ENCODE assay signal across 20 cellular contexts in genomic region chr5:76850543-76851140, GRCh38. TPM values are rescaled to one million over a fixed set of nuclear protein-coding genes. Genes with fewer than 3 reads are reported as not detected.
DNase-seq lines count a peak whose midpoint lies in the region; ATAC-seq, FAIRE-seq and TF ChIP-seq lines count a peak whose summit lies in the region.
"Had no signal": no experiment of that assay in that cellular context is flagged by ENCODE, and none has a peak within 500 bp of the region (broad histone marks: within the 10 kb centered on the region; RNA-seq: fewer than 3 reads in every experiment).

No MANE protein-coding gene starts in this region.

- H2AFZ ChIP-seq in K562 (ENCODE audit: low read depth, low read length): peak overlapping the region; percentile 91; the same call in 1 of the 2 replicates
- H2AFZ ChIP-seq in osteoblast (ENCODE audit: low read length): peak overlapping the region; percentile 29
- H2AFZ ChIP-seq: parathyroid adenoma had no signal

- H3K4me3 ChIP-seq in DOHH2 (ENCODE audit: low read length): 0 out of 2 replicates have a peak overlapping the region, but pooled peaks have one; percentile 41
- no peak overlapping the region for H3K4me3 ChIP-seq in K562
- H3K4me3 ChIP-seq in osteoblast (ENCODE audit: insufficient read depth, low read length): no peak overlapping the region
- H3K4me3 ChIP-seq in ovary: no peak overlapping the region
- H3K4me3 ChIP-seq: ascending aorta, esophagus squamous epithelium, mucosa of descending colon had no signal

- no peak for TF ChIP-seq POLR2A in K562 (conservative IDR thresholded peaks at IDR 0.05)
- no peak for TF ChIP-seq POLR2A in ovary (IDR thresholded peaks at IDR 0.05)

- in situ Hi-C loops in K562 (cut with MboI): no loop called here

- intact Hi-C loops in activated naive CD4-positive, alpha-beta T cell treated with anti-CD3 and anti-CD28 coated beads for 36 hours (cut with micrococcal nuclease): loop anchor here (2.0 to 5.0 kb wide), 2 partner anchors 32 to 133 kb away; partner anchors contain the start of genes F2R and F2RL1
- intact Hi-C loops in K562 (cut with micrococcal nuclease) (no loop called here), ovary (cut with DNase I) (no loop called here)

- H3K4me1 ChIP-seq in DOHH2 (ENCODE audit: control insufficient read depth, low read length): peaks cover 55% of the 10 kb centered on the region
- peaks cover 20 to 25% of the 10 kb centered on the region in 2 experiments for H3K4me1 ChIP-seq in K562 (replicated peaks in 1 of 2; ENCODE audit: control insufficient read depth in 2 of 2, insufficient read depth in 2 of 2, low read length in 2 of 2)
- peaks cover 3% of the 10 kb centered on the region for H3K4me1 ChIP-seq in osteoblast (ENCODE audit: insufficient read depth, low read length)
- no peaks in the 10 kb centered on the region for H3K4me1 ChIP-seq in ovary (ENCODE audit: insufficient read depth)
- H3K4me1 ChIP-seq: ascending aorta, parathyroid adenoma had no signal

- peaks cover 7% of the 10 kb centered on the region for H3K36me3 ChIP-seq in DOHH2 (ENCODE audit: control insufficient read depth, low read length)
- H3K36me3 ChIP-seq in K562 (ENCODE audit: control insufficient read depth, insufficient read depth, low read length): no peaks in the 10 kb centered on the region
- no peaks in the 10 kb centered on the region for H3K36me3 ChIP-seq in osteoblast (ENCODE audit: insufficient read depth, low read length)
- H3K36me3 ChIP-seq in ovary: no peaks in the 10 kb centered on the region
- H3K36me3 ChIP-seq: ascending aorta, esophagus squamous epithelium, heart right ventricle had no signal

- peaks cover 5% of the 10 kb centered on the region for H3K36me3 Mint-ChIP-seq in activated naive CD4-positive, alpha-beta T cell treated with anti-CD3 and anti-CD28 coated beads for 36 hours (ENCODE audit: low read depth)

- TF ChIP-seq CTCF in DOHH2 (IDR thresholded peaks at IDR 0.05; ENCODE audit: low read depth, low read length, poor library complexity, severe bottlenecking) (no peak), K562 (IDR thresholded peaks at IDR 0.05 in 2 of 3, conservative IDR thresholded peaks at IDR 0.05 in 1 of 3; ENCODE audit: insufficient read depth in 2 of 3, low read depth in 1 of 3, low read length in 3 of 3) (no peak), osteoblast (IDR thresholded peaks at IDR 0.05; ENCODE audit: extremely low read depth, low read depth, low read length) (no peak), ovary (IDR thresholded peaks at IDR 0.05) (no peak)

- H3K79me2 ChIP-seq in DOHH2 (ENCODE audit: control insufficient read depth, low read length) (no peaks in the 10 kb centered on the region), K562 (ENCODE audit: control insufficient read depth, insufficient read depth, low read length) (no peaks in the 10 kb centered on the region), osteoblast (ENCODE audit: insufficient read depth, low read length) (no peaks in the 10 kb centered on the region)
- H3K79me2 ChIP-seq: parathyroid adenoma had no signal

- no TSS peak for BruUV-seq in K562 (replicated peaks; lab: Mats Ljungman, UMichigan)

- H3K27me3 ChIP-seq in DOHH2 (ENCODE audit: control insufficient read depth, low read length) (no peaks in the 10 kb centered on the region), K562 (ENCODE audit: control insufficient read depth in 2 of 2, insufficient read depth in 2 of 2, low read length in 2 of 2) (no peaks in the 10 kb centered on the region), osteoblast (ENCODE audit: insufficient read depth, low read length) (no peaks in the 10 kb centered on the region), ovary (no peaks in the 10 kb centered on the region)
- H3K27me3 ChIP-seq: ascending aorta had no signal

- ATAC-seq in K562: peak; percentile 12; the same call in 2 of the 3 replicates

- H4K20me1 ChIP-seq in DOHH2 (ENCODE audit: control insufficient read depth, insufficient read depth, low read depth, low read length): no peaks in the 10 kb centered on the region
- H4K20me1 ChIP-seq in K562 (replicated peaks; ENCODE audit: control insufficient read depth, insufficient read depth, low read length): no peaks in the 10 kb centered on the region
- H4K20me1 ChIP-seq in osteoblast (ENCODE audit: insufficient read depth, low read length): no peaks in the 10 kb centered on the region

- H3K9me3 ChIP-seq in DOHH2 (ENCODE audit: control insufficient read depth, insufficient read depth, low read length) (peaks cover 9% of the 10 kb centered on the region; the same call in 1 of the 2 replicates), K562 (replicated peaks; ENCODE audit: control insufficient read depth, insufficient read depth, low read depth, low read length) (no peaks in the 10 kb centered on the region; the same call in 1 of the 2 replicates), osteoblast (ENCODE audit: low read depth, low read length) (no peaks in the 10 kb centered on the region), ovary (no peaks in the 10 kb centered on the region)
- H3K9me3 ChIP-seq: ascending aorta, esophagus squamous epithelium, heart right ventricle, mucosa of descending colon had no signal

- no peak overlapping the region for H3K27ac Mint-ChIP-seq in activated naive CD4-positive, alpha-beta T cell treated with anti-CD3 and anti-CD28 coated beads for 36 hours
- H3K27ac Mint-ChIP-seq: activated B cell treated with CpG ODN at 0.5 μM for 24 hours, H9 had no signal

- no peaks in the 10 kb centered on the region for H3F3A ChIP-seq in DOHH2 (ENCODE audit: control insufficient read depth, insufficient read depth)

- H3K27ac ChIP-seq in DOHH2 (ENCODE audit: low read depth, low read length) (no peak overlapping the region), K562 (ENCODE audit: extremely low read depth, low read depth, low read length) (peak overlapping the region; percentile 69), osteoblast (ENCODE audit: low read depth, low read length) (no peak overlapping the region), ovary (no peak overlapping the region)
- H3K27ac ChIP-seq: ascending aorta, parathyroid adenoma had no signal

- no peak for TF ChIP-seq EP300 in K562 (IDR thresholded peaks at IDR 0.05; ENCODE audit: low read length)
- TF ChIP-seq EP300 in ovary (IDR thresholded peaks at IDR 0.05): no peak

- peaks cover 2% of the 10 kb centered on the region for H3K9me3 Mint-ChIP-seq in activated naive CD4-positive, alpha-beta T cell treated with anti-CD3 and anti-CD28 coated beads for 36 hours
- H3K9me3 Mint-ChIP-seq: activated B cell treated with CpG ODN at 0.5 μM for 24 hours had no signal

- no peak for FAIRE-seq in K562 (lab: Jason Lieb, UNC)
- FAIRE-seq: keratinocyte, urothelium cell line had no signal

- no peaks in the 10 kb centered on the region for H3K9me2 ChIP-seq in DOHH2 (replicated peaks; ENCODE audit: control insufficient read depth, low read length)

- peak overlapping the region; percentile 15 for H3K4me3 Mint-ChIP-seq in activated naive CD4-positive, alpha-beta T cell treated with anti-CD3 and anti-CD28 coated beads for 36 hours
- H3K4me3 Mint-ChIP-seq: activated B cell treated with CpG ODN at 0.5 μM for 24 hours, H9 had no signal

- 0 out of 2 replicates have a peak overlapping the region, but pooled peaks have one; percentile 59 for H3K4me2 ChIP-seq in DOHH2 (ENCODE audit: low read length)
- peak overlapping the region; percentile 69 for H3K4me2 ChIP-seq in K562 (ENCODE audit: insufficient read depth, low read length)
- H3K4me2 ChIP-seq in osteoblast (ENCODE audit: insufficient read depth, low read length): no peak overlapping the region

- CTCF ChIA-PET in activated naive CD4-positive, alpha-beta T cell treated with anti-CD3 and anti-CD28 coated beads for 36 hours (lab: Charles Lee): no interaction called here
- CTCF ChIA-PET in K562 (lab: Yijun Ruan, JAX; ENCODE audit: low intra/inter-chr PET ratio): no interaction called here

- peak overlapping the region in 1 of 2 experiments; percentile 22; a peak in 1 of 4 replicates for H3K9ac ChIP-seq in K562 (ENCODE audit: insufficient read depth in 1 of 2, low read depth in 2 of 2, low read length in 2 of 2)
- H3K9ac ChIP-seq: parathyroid adenoma had no signal

- DNase-seq in activated naive CD4-positive, alpha-beta T cell treated with anti-CD3 and anti-CD28 coated beads for 36 hours: no peak
- DNase-seq in activated naive CD4-positive, alpha-beta T cell treated with Interleukin-2 at 50 U/mL for 16 hours: no peak
- DNase-seq in K562 (ENCODE audit: extremely low read depth in 1 of 4, low spot score in 3 of 4): no peak
- DNase-seq in osteoblast (ENCODE audit: insufficient read length, low spot score, missing footprints): peak; percentile 50
- DNase-seq in GM19240 (ENCODE audit: insufficient read length, low spot score): no peak
- no peak for DNase-seq in ovary
- DNase-seq in amniotic stem cell (lab: John Stamatoyannopoulos, UW): no peak
- DNase-seq: activated B cell treated with CpG ODN at 0.5 μM for 24 hours, dermis blood vessel endothelial cell, esophagus squamous epithelium, H9, heart right ventricle, mucosa of descending colon, NCI-H82 had no signal

- H3K4me1 Mint-ChIP-seq in activated naive CD4-positive, alpha-beta T cell treated with anti-CD3 and anti-CD28 coated beads for 36 hours (ENCODE audit: low read depth): peaks cover 18% of the 10 kb centered on the region

- POLR2A ChIA-PET in K562 (lab: Yijun Ruan, JAX): interaction anchor here (0.6 kb wide), 2 partner anchors 47 to 59 kb away, joined by 4 read pairs; no protein-coding TSS in a partner anchor

- 81% methylated on average over 8 of the region's 8 CpGs for WGBS in K562 (ENCODE audit: insufficient coverage, low coverage, missing lambda C conversion rate)
- WGBS in ovary, 3 donors: 81 to 87% (median 83%) methylated on average over 8 of the region's 8 CpGs

- TF ChIP-seq RAD21 in K562 (CRISPR knock-in tag; conservative IDR thresholded peaks at IDR 0.05 in 1 of 2, IDR thresholded peaks at IDR 0.05 in 1 of 2): no peak

- H3K9me1 ChIP-seq in K562 (ENCODE audit: control insufficient read depth, insufficient read depth, low read length): no peaks in the 10 kb centered on the region

- H3K27me3 Mint-ChIP-seq in activated naive CD4-positive, alpha-beta T cell treated with anti-CD3 and anti-CD28 coated beads for 36 hours (ENCODE audit: low read depth): no peaks in the 10 kb centered on the region
- H3K27me3 Mint-ChIP-seq: stimulated activated naive CD8-positive, alpha-beta T cell treated with anti-CD3 and anti-CD28 coated beads, Interleukin-15, amount 100 ng/mL, for 72 hours had no signal

RNA-seq across cellular contexts. Expression of gene S100Z, which starts 0.8 kb away (rescaled TPM):
- total RNA-seq in activated naive CD4-positive, alpha-beta T cell treated with anti-CD3 and anti-CD28 coated beads for 36 hours: 1 to 10 TPM in 1 of 2 experiments, under 1 TPM in 1; 0.81 to 1.1 TPM
- 0.49 TPM in 1 of 2 replicates, not detected in the other for total RNA-seq in K562 (2011; cell fraction: chromatin; rRNA removed; ENCODE audit: low replicate concordance)
- total RNA-seq in K562 (2011; cell fraction: nucleolus; rRNA removed): not detected in 2 replicates
- 0.44 TPM in 1 of 2 replicates, not detected in the other for total RNA-seq in K562 (2011; cell fraction: nucleoplasm; rRNA removed)
- total RNA-seq in K562 (2014; rRNA removed) (0.41 TPM in 1 of 2 replicates, not detected in the other), K562 (2014; rRNA removed; fragmentation: Illumina TruSeq; extraction: Trizol) (0.15 and 0.26 TPM in 2 replicates), K562 (2015; rRNA removed; fragmentation: Illumina TruSeq; extraction: Trizol) (not detected in 2 replicates), K562 (2021) (0.36 TPM in 1 of 2 replicates, not detected in the other), osteoblast (not detected in 2 replicates), ovary (1 to 10 TPM in 1 of 7 donors, under 1 TPM in 1, not detected in 5; 0.23 to 1.2 TPM)
- polyA plus RNA-seq in K562 (2011; rRNA removed) (0.19 TPM in 1 of 2 replicates, not detected in the other), K562 (2014; fragmentation: Illumina TruSeq; extraction: Trizol) (0.10 TPM in 1 of 2 replicates, not detected in the other), K562 (2014; fragmentation: Nextera tagmentation; extraction: Ambion mirVana) (under 1 TPM; 0.20 to 0.42 TPM), K562 (2014; rRNA removed) (not detected in 2 replicates), ovary (under 1 TPM; 0.08 to 0.22 TPM)
- polyA plus RNA-seq in K562 (2011; cell fraction: cytosol; rRNA removed): 0.06 TPM in 1 of 2 replicates, not detected in the other
- polyA plus RNA-seq in K562 (2011; cell fraction: nucleus; rRNA removed): 0.21 and 0.29 TPM in 2 replicates
- polyA plus RNA-seq in K562 (2012): 0.21 and 0.33 TPM in 2 replicates
- not detected in 2 replicates for polyA minus RNA-seq in K562 (2011; rRNA and poly(A)+ RNA removed)
- not detected in 2 replicates for polyA minus RNA-seq in K562 (2011; cell fraction: cytosol; rRNA and poly(A)+ RNA removed)
- not detected in 2 replicates for polyA minus RNA-seq in K562 (2011; cell fraction: nucleus; rRNA and poly(A)+ RNA removed)
- total RNA-seq: activated B cell treated with CpG ODN at 0.5 μM for 24 hours, ascending aorta, dermis blood vessel endothelial cell, H9 had no signal
- polyA plus RNA-seq: keratinocyte had no signal

RNA-seq across cellular contexts. Expression of gene F2RL1, which starts 31.8 kb away (rescaled TPM):
- 1 to 10 TPM; 2.9 to 3.0 TPM for total RNA-seq in activated naive CD4-positive, alpha-beta T cell treated with anti-CD3 and anti-CD28 coated beads for 36 hours
- 0.30 and 0.42 TPM in 2 replicates for total RNA-seq in K562 (2011; cell fraction: chromatin; rRNA removed; ENCODE audit: low replicate concordance)
- 0.50 and 1.2 TPM in 2 replicates for total RNA-seq in K562 (2011; cell fraction: nucleolus; rRNA removed)
- 0.22 and 0.84 TPM in 2 replicates for total RNA-seq in K562 (2011; cell fraction: nucleoplasm; rRNA removed)
- total RNA-seq in K562 (2014; rRNA removed): 0.04 TPM in 1 of 2 replicates, not detected in the other
- total RNA-seq in K562 (2014; rRNA removed; fragmentation: Illumina TruSeq; extraction: Trizol): 0.26 TPM in 1 of 2 replicates, not detected in the other
- total RNA-seq in K562 (2015; rRNA removed; fragmentation: Illumina TruSeq; extraction: Trizol): not detected in 2 replicates
- 0.22 and 0.27 TPM in 2 replicates for total RNA-seq in K562 (2021)
- polyA plus RNA-seq in K562 (2011; rRNA removed): 0.39 and 0.50 TPM in 2 replicates
- polyA plus RNA-seq in K562 (2011; cell fraction: cytosol; rRNA removed): 0.21 and 0.65 TPM in 2 replicates
- polyA plus RNA-seq in K562 (2011; cell fraction: nucleus; rRNA removed): 0.06 and 0.44 TPM in 2 replicates
- polyA plus RNA-seq in K562 (2012): 0.07 TPM in 1 of 2 replicates, not detected in the other
- 0.03 and 0.04 TPM in 2 replicates for polyA plus RNA-seq in K562 (2014; fragmentation: Illumina TruSeq; extraction: Trizol)
- polyA plus RNA-seq in K562 (2014; fragmentation: Nextera tagmentation; extraction: Ambion mirVana): not detected
- not detected in 2 replicates for polyA plus RNA-seq in K562 (2014; rRNA removed)
- polyA minus RNA-seq in K562 (2011; rRNA and poly(A)+ RNA removed): 0.39 and 0.60 TPM in 2 replicates
- not detected in 2 replicates for polyA minus RNA-seq in K562 (2011; cell fraction: cytosol; rRNA and poly(A)+ RNA removed)
- polyA minus RNA-seq in K562 (2011; cell fraction: nucleus; rRNA and poly(A)+ RNA removed): 0.13 TPM in 1 of 2 replicates, not detected in the other
- 1.8 and 5.3 TPM in 2 replicates for total RNA-seq in osteoblast
- 10 to 100 TPM in 1 of 7 donors, 1 to 10 TPM in 3, under 1 TPM in 3; 0.10 to 12.3 (median 1.1) TPM for total RNA-seq in ovary
- polyA plus RNA-seq in ovary: 1 to 10 TPM in 1 of 2 donors, under 1 TPM in 1; 0.88 to 1.8 TPM
